17 cellular contexts compared by ENCODE assay signal in the genomic region with DNA sequence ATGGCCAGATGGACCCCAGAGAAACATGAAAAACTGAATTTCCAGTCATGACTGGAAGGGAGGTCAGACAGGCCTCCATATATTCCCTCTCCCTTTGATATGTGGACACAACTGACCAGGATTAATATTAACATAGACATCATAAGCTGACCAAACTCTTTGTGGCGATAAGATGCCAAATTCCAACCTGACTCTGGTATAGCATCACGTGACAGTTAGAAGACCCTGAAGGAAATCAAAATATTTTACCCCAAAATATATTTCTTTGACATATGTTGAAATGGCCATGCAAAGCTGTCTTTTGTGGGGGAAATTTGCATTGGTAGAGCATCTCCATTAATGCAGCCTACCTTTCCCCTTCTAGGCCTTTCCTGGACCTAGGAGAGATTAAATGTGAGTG. TPM values are rescaled to one million over a fixed set of nuclear protein-coding genes. Genes with fewer than 3 reads are reported as not detected.
DNase-seq lines count a peak whose midpoint lies in the region; ATAC-seq, FAIRE-seq and TF ChIP-seq lines count a peak whose summit lies in the region.
"Had no signal": no experiment of that assay in that cellular context is flagged by ENCODE, and none has a peak within 500 bp of the region (broad histone marks: within the 10 kb centered on the region; RNA-seq: fewer than 3 reads in every experiment).

No MANE protein-coding gene starts in this region.

- H3K4me1 ChIP-seq in HepG2 (ENCODE audit: insufficient read depth, low read length) = no peaks in the 10 kb centered on the region
- H3K4me1 ChIP-seq in right lobe of liver = no peaks in the 10 kb centered on the region
- H3K4me1 ChIP-seq in thoracic aorta (ENCODE audit: control insufficient read depth in 1 of 2, low read depth in 2 of 2) = peaks cover 48 to 95% of the 10 kb centered on the region in 2 donors
- H3K4me1 ChIP-seq: Caco-2, HAP-1 had no signal

- TF ChIP-seq POLR2A in HepG2 (IDR thresholded peaks at IDR 0.05; ENCODE audit: insufficient read depth in 1 of 2, low read depth in 2 of 2, low read length in 2 of 2) (no peak), right lobe of liver (IDR thresholded peaks at IDR 0.05) (no peak)

- H3K27ac Mint-ChIP-seq in neural crest cell (ENCODE audit: unreplicated experiment) = peak overlapping the region; percentile 43
- no peak overlapping the region for H3K27ac Mint-ChIP-seq in T-cell
- H3K27ac Mint-ChIP-seq: CD14-positive monocyte; CD8-positive, alpha-beta T cell had no signal

- H3K27me3 Mint-ChIP-seq in neural crest cell (ENCODE audit: low read depth) = no peaks in the 10 kb centered on the region
- no peaks in the 10 kb centered on the region for H3K27me3 Mint-ChIP-seq in T-cell

- no peak overlapping the region for H3K9ac ChIP-seq in HepG2 (ENCODE audit: insufficient read depth, low read depth, low read length)

- DNase-seq in HepG2 (ENCODE audit: low spot score) (no peak), right lobe of liver (no peak), neural crest cell (ENCODE audit: low read depth, low spot score) (no peak), thoracic aorta (ENCODE audit: low spot score) (no peak), T-cell (no peak), MV-4-11 (lab: John Stamatoyannopoulos, UW) (no peak)
- no peak for DNase-seq in stimulated activated naive CD4-positive, alpha-beta T cell treated with Interleukin-2 at 50 U/mL for 16 hours (lab: John Stamatoyannopoulos, UW)
- DNase-seq: Caco-2; CD8-positive, alpha-beta T cell; DND-41; GDM1 had no signal

- 3% methylated on average over 2 of the region's 2 CpGs for WGBS in HepG2 (ENCODE audit: low lambda C conversion rate)
- 46% methylated on average over 2 of the region's 2 CpGs for WGBS in right lobe of liver (ENCODE audit: insufficient coverage, low coverage, low lambda C conversion rate, missing lambda C conversion rate)

- in situ Hi-C loops in HepG2 (cut with HindIII; ENCODE audit: extremely low pct_ligation_motif_present, low pct_unique_long_range_greater_than_20kb) = no loop called here

- H3K36me3 ChIP-seq in HepG2 (replicated peaks in 1 of 2; ENCODE audit: control insufficient read depth in 1 of 2, insufficient read depth in 2 of 2, low read length in 2 of 2) (no peaks in the 10 kb centered on the region), right lobe of liver (no peaks in the 10 kb centered on the region), thoracic aorta (no peaks in the 10 kb centered on the region)
- H3K36me3 ChIP-seq: HAP-1 had no signal

- POLR2A ChIA-PET in HepG2 (lab: Yijun Ruan, JAX) = no interaction called here
- POLR2A ChIA-PET in T-cell (lab: Charles Lee) = no interaction called here

- peaks cover 0 to 4% of the 10 kb centered on the region in 2 experiments; a peak in 1 of 5 replicates for H3K27me3 ChIP-seq in HepG2 (ENCODE audit: control insufficient read depth in 1 of 2, insufficient read depth in 2 of 2, low read length in 2 of 2)
- no peaks in the 10 kb centered on the region for H3K27me3 ChIP-seq in right lobe of liver
- no peaks in the 10 kb centered on the region for H3K27me3 ChIP-seq in thoracic aorta (replicated peaks; ENCODE audit: insufficient read depth)

- no peak for FAIRE-seq in HepG2 (lab: Jason Lieb, UNC)
- FAIRE-seq: H1, HTR-8/SVneo had no signal

- H3K27ac ChIP-seq in HepG2 (ENCODE audit: extremely low read length, insufficient read depth, low read length) (no peak overlapping the region), right lobe of liver (no peak overlapping the region), thoracic aorta (peak overlapping the region; percentile 84 to 91)
- H3K27ac ChIP-seq: 22Rv1 had no signal

- no peak overlapping the region for H3K4me3 ChIP-seq in HepG2 (replicated peaks in 1 of 3; ENCODE audit: insufficient read depth in 1 of 3, low read depth in 2 of 3, low read length in 3 of 3)
- H3K4me3 ChIP-seq in right lobe of liver = no peak overlapping the region
- H3K4me3 ChIP-seq in thoracic aorta = peak overlapping the region; percentile 50
- H3K4me3 ChIP-seq: HAP-1 had no signal

- no peak for TF ChIP-seq EP300 in HepG2 (IDR thresholded peaks at IDR 0.05; ENCODE audit: low read depth in 2 of 2, low read length in 2 of 2)
- no peak for TF ChIP-seq EP300 in HepG2 (CRISPR knock-in tag; IDR thresholded peaks at IDR 0.05; ENCODE audit: borderline replicate concordance)

- ATAC-seq in HepG2 (no peak), right lobe of liver (no peak), thoracic aorta (ENCODE audit: insufficient number of reproducible peaks, low FRiP score, low read depth) (no peak), T-cell (replicated peaks in 1 of 4) (no peak)
- ATAC-seq: CD8-positive, alpha-beta T cell had no signal

- H3K36me3 Mint-ChIP-seq in neural crest cell (ENCODE audit: low read depth) (no peaks in the 10 kb centered on the region), T-cell (no peaks in the 10 kb centered on the region)
- H3K36me3 Mint-ChIP-seq: CD14-positive monocyte; CD8-positive, alpha-beta T cell had no signal

- H3K4me1 Mint-ChIP-seq in neural crest cell = peaks cover 54% of the 10 kb centered on the region
- H3K4me1 Mint-ChIP-seq in T-cell = no peaks in the 10 kb centered on the region
- H3K4me1 Mint-ChIP-seq: CD14-positive monocyte had no signal

- H3K4me3 Mint-ChIP-seq in neural crest cell = no peak overlapping the region
- H3K4me3 Mint-ChIP-seq in T-cell = no peak overlapping the region
- H3K4me3 Mint-ChIP-seq: CD14-positive monocyte; CD8-positive, alpha-beta T cell had no signal

- intact Hi-C loops in HepG2 (cut with micrococcal nuclease; ENCODE audit: unreplicated experiment) (no loop called here), right lobe of liver (cut with DNase I) (no loop called here)

- TF ChIP-seq RAD21 in HepG2 (CRISPR knock-in tag; IDR thresholded peaks at IDR 0.05) = no peak

- no peak overlapping the region for H3K4me2 ChIP-seq in HepG2 (ENCODE audit: low read depth, low read length)

- H3K79me2 ChIP-seq in HepG2 (ENCODE audit: insufficient read depth, low read length) = no peaks in the 10 kb centered on the region

- CTCF ChIA-PET in HepG2 (lab: Yijun Ruan, JAX; ENCODE audit: low intra/inter-chr PET ratio, low total read pairs) = no interaction called here
- CTCF ChIA-PET in T-cell (lab: Charles Lee) = no interaction called here

- no peak overlapping the region for H2AFZ ChIP-seq in HepG2 (ENCODE audit: low read length)

- no peaks in the 10 kb centered on the region for H4K20me1 ChIP-seq in HepG2 (ENCODE audit: insufficient read depth, low read length)

- no TSS peak for BruUV-seq in HepG2 (replicated peaks; lab: Mats Ljungman, UMichigan)

- H3K9me3 ChIP-seq in HepG2 (ENCODE audit: low read length) = no peaks in the 10 kb centered on the region
- H3K9me3 ChIP-seq in right lobe of liver = no peaks in the 10 kb centered on the region
- H3K9me3 ChIP-seq in thoracic aorta = no peaks in the 10 kb centered on the region
- H3K9me3 ChIP-seq: Caco-2, HAP-1 had no signal

- no peak for TF ChIP-seq CTCF in HepG2 (CRISPR knock-in tag; IDR thresholded peaks at IDR 0.05)
- no peak for TF ChIP-seq CTCF in right lobe of liver (IDR thresholded peaks at IDR 0.05)
- TF ChIP-seq CTCF in neural crest cell (conservative IDR thresholded peaks at IDR 0.05) = no peak
- no peak for TF ChIP-seq CTCF in thoracic aorta (IDR thresholded peaks at IDR 0.05)

- H3K9me3 Mint-ChIP-seq in neural crest cell (no peaks in the 10 kb centered on the region), T-cell (no peaks in the 10 kb centered on the region)
- H3K9me3 Mint-ChIP-seq: CD8-positive, alpha-beta T cell had no signal

TF ChIP-seq in HepG2, 621 proteins besides CTCF, POLR2A, EP300 and RAD21 (continues in another document):
- TF ChIP-seq ZNF816 (CRISPR knock-in tag; IDR thresholded peaks at IDR 0.05; ENCODE audit: borderline replicate concordance) (no peak), ZSCAN21 (CRISPR knock-in tag; IDR thresholded peaks at IDR 0.05; ENCODE audit: borderline replicate concordance) (no peak)
- TF ChIP-seq, protein P1, sequence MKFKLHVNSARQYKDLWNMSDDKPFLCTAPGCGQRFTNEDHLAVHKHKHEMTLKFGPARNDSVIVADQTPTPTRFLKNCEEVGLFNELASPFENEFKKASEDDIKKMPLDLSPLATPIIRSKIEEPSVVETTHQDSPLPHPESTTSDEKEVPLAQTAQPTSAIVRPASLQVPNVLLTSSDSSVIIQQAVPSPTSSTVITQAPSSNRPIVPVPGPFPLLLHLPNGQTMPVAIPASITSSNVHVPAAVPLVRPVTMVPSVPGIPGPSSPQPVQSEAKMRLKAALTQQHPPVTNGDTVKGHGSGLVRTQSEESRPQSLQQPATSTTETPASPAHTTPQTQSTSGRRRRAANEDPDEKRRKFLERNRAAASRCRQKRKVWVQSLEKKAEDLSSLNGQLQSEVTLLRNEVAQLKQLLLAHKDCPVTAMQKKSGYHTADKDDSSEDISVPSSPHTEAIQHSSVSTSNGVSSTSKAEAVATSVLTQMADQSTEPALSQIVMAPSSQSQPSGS (CRISPR knock-in tag; IDR thresholded peaks at IDR 0.05) = no peak

RNA-seq across cellular contexts. Expression of a gene that starts 36.7 kb away (rescaled TPM):
- not detected in 2 replicates for total RNA-seq in HepG2 (2016; rRNA removed; fragmentation: Illumina TruSeq; extraction: Trizol)
- total RNA-seq in HepG2 (2016; cell fraction: cytosol; rRNA removed; fragmentation: Illumina TruSeq; extraction: Trizol; ENCODE audit: low read depth) = not detected in 2 replicates
- total RNA-seq in HepG2 (2016; cell fraction: insoluble cytoplasmic fraction; rRNA removed; fragmentation: Illumina TruSeq; extraction: Trizol) = not detected in 2 replicates
- not detected in 2 replicates for total RNA-seq in HepG2 (2016; cell fraction: membrane; rRNA removed; fragmentation: Illumina TruSeq; extraction: Trizol)
- total RNA-seq in HepG2 (2016; cell fraction: nucleus; rRNA removed; fragmentation: Illumina TruSeq; extraction: Trizol) = not detected in 2 replicates
- not detected in 2 replicates for polyA plus RNA-seq in HepG2 (2011; rRNA removed)
- not detected in 2 replicates for polyA plus RNA-seq in HepG2 (2011; cell fraction: cytosol; rRNA removed)
- not detected in 2 replicates for polyA plus RNA-seq in HepG2 (2011; cell fraction: nucleus; rRNA removed)
- not detected in 2 replicates for polyA plus RNA-seq in HepG2 (2012)
- polyA plus RNA-seq in HepG2 (2016; cell fraction: cytosol; fragmentation: Illumina TruSeq; extraction: Trizol; ENCODE audit: low read depth) = not detected in 2 replicates
- not detected in 2 replicates for polyA plus RNA-seq in HepG2 (2016; cell fraction: insoluble cytoplasmic fraction; fragmentation: Illumina TruSeq; extraction: Trizol; ENCODE audit: low read depth)
- not detected in 2 replicates for polyA plus RNA-seq in HepG2 (2016; cell fraction: membrane; fragmentation: Illumina TruSeq; extraction: Trizol; ENCODE audit: low read depth)
- not detected in 2 replicates for polyA plus RNA-seq in HepG2 (2016; cell fraction: nucleus; fragmentation: Illumina TruSeq; extraction: Trizol; ENCODE audit: insufficient read depth, low read depth)
- not detected in 2 replicates for polyA minus RNA-seq in HepG2 (2011; rRNA and poly(A)+ RNA removed; ENCODE audit: low replicate concordance)
- not detected in 2 replicates for polyA minus RNA-seq in HepG2 (2011; cell fraction: cytosol; rRNA and poly(A)+ RNA removed)
- polyA minus RNA-seq in HepG2 (2011; cell fraction: nucleus; rRNA and poly(A)+ RNA removed) = not detected in 2 replicates
- 1 to 10 TPM in 4 of 6 experiments, under 1 TPM in 2; 0.55 to 2.4 (median 1.7) TPM for total RNA-seq in right lobe of liver
- total RNA-seq in neural crest cell = 8.1 and 9.7 TPM in 2 replicates
- 100 to 1,000 TPM in 1 of 2 donors, 10 to 100 TPM in 1; 71.1 to 900 TPM for total RNA-seq in thoracic aorta
- total RNA-seq in T-cell = 1 to 10 TPM in 1 of 5 donors, under 1 TPM in 1, not detected in 3; 0.10 to 2.4 TPM
- total RNA-seq: Caco-2; CD8-positive, alpha-beta T cell had no signal
- polyA plus RNA-seq: BJ, CD14-positive monocyte had no signal

Comparison
In these comparisons a context has a peak if more than half of its experiments do, and no peak if none do; other contexts are left out.
1. H3K27ac ChIP-seq: peak in thoracic aorta (2 of 2); none in HepG2 (single experiment) and right lobe of liver (0 of 3).